Comparison of ENCODE assay signal across 8 cellular contexts in genomic region chr5:80408475-80408875, GRCh38. TPM values are rescaled to one million over a fixed set of nuclear protein-coding genes. Genes with fewer than 3 reads are reported as not detected.
DNase-seq lines count a peak whose midpoint lies in the region; ATAC-seq and TF ChIP-seq lines count a peak whose summit lies in the region.

No MANE protein-coding gene starts in this region.

- peaks cover 35% of the 10 kb centered on the region for H3K4me1 Mint-ChIP-seq in brain

- peak; percentile 62 for ATAC-seq in GM19395 (IDR thresholded peaks at IDR 0.05; ENCODE audit: unreplicated experiment)

- peak in 1 of 2 experiments; percentile 44 for TF ChIP-seq CTCF in brain (conservative IDR thresholded peaks at IDR 0.05)

- H3K4me3 Mint-ChIP-seq in brain: peak overlapping the region; percentile 89 to 98 (median 94)

- peaks cover 0 to 3% (median 0%) of the 10 kb centered on the region in 5 experiments for H3K9me3 Mint-ChIP-seq in brain

- H3K36me3 Mint-ChIP-seq in brain: peaks cover 24% of the 10 kb centered on the region

- peaks cover 8% of the 10 kb centered on the region for H3K27me3 Mint-ChIP-seq in brain

- DNase-seq in D341Med (ENCODE audit: low spot score): peak; percentile 82
- DNase-seq in HT-29 (ENCODE audit: low spot score): peak; percentile 67
- peak; percentile 78 for DNase-seq in RPMI8226
- peak; percentile 36 for DNase-seq in iris pigment epithelial cell (ENCODE audit: low read depth)
- DNase-seq in smooth muscle cell of the brain vasculature (ENCODE audit: low read depth, low spot score): peak; percentile 1
- no peak for DNase-seq in amniotic stem cell (lab: John Stamatoyannopoulos, UW)

- H3K27ac Mint-ChIP-seq in brain: peak overlapping the region; percentile 88 to 99 (median 98)

RNA-seq across cellular contexts. Expression of gene ZFYVE16, which starts 0.6 kb away (rescaled TPM):
- 4.5 and 4.9 TPM in 2 replicates for total RNA-seq in HT-29 (2014; rRNA removed; shearing (Covaris generic))
- 2.6 TPM for polyA plus RNA-seq in brain (ENCODE audit: insufficient read depth, low read depth, low replicate concordance)
